In the genomic region with DNA sequence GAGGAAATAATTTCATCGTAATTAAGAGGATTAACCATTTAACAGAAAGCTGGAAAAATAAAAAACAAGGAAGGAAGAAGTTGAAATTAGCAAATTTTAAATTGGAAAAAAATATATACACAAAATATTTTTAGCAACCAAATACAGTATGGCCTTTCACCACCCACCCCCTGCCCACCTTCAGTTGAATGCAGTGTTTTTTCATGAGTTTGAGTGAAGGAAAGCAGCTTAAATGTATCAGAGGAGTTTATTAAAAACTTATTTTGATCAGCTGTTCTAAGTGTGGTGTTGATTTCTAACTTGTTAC, we compare ENCODE assay signal across 14 cellular contexts.
"Had no signal": no experiment of that assay in that cellular context is flagged by ENCODE, and none has a peak within 500 bp of the region (broad histone marks: within the 10 kb centered on the region; RNA-seq: fewer than 3 reads in every experiment).

No MANE protein-coding gene starts in this region.

- H3K4me3 Mint-ChIP-seq: activated CD4-positive, alpha-beta memory T cell treated with anti-CD3 and anti-CD28 coated beads, Interleukin-2, amount 10 ng/mL, durations not matched to agents 7 days and 5 days; activated CD4-positive, alpha-beta T cell treated with anti-CD3 and anti-CD28 coated beads, Interleukin-2, amount 10 ng/mL, durations not matched to agents 24 days and 14 days; effector memory CD8-positive, alpha-beta T cell; immature natural killer cell; stimulated activated naive B cell treated with anti-CD40 and anti-IgM and Interleukin-4, amounts not matched to agents 10 μg/mL and 1 μg/mL and 100 μg/mL, for 72 hours had no signal

- H3K9me3 ChIP-seq: body of pancreas, thoracic aorta, upper lobe of left lung had no signal

- H3K9me3 Mint-ChIP-seq: activated CD4-positive, alpha-beta memory T cell treated with anti-CD3 and anti-CD28 coated beads, Interleukin-2, amount 10 ng/mL, durations not matched to agents 7 days and 5 days; activated CD4-positive, alpha-beta T cell treated with anti-CD3 and anti-CD28 coated beads, Interleukin-2, amount 10 ng/mL, durations not matched to agents 24 days and 14 days; effector memory CD8-positive, alpha-beta T cell; immature natural killer cell; stimulated activated naive B cell treated with anti-CD40 and anti-IgM and Interleukin-4, amounts not matched to agents 10 μg/mL and 1 μg/mL and 100 μg/mL, for 72 hours had no signal

- H3K27ac Mint-ChIP-seq: activated CD4-positive, alpha-beta memory T cell treated with anti-CD3 and anti-CD28 coated beads, Interleukin-2, amount 10 ng/mL, durations not matched to agents 7 days and 5 days; activated CD4-positive, alpha-beta T cell treated with anti-CD3 and anti-CD28 coated beads, Interleukin-2, amount 10 ng/mL, durations not matched to agents 24 days and 14 days; effector memory CD8-positive, alpha-beta T cell; immature natural killer cell; stimulated activated naive B cell treated with anti-CD40 and anti-IgM and Interleukin-4, amounts not matched to agents 10 μg/mL and 1 μg/mL and 100 μg/mL, for 72 hours had no signal

- H3K79me2 ChIP-seq: hepatocyte had no signal

- H3K27me3 ChIP-seq: body of pancreas, hepatocyte, upper lobe of left lung had no signal

- H3K36me3 Mint-ChIP-seq: immature natural killer cell; stimulated activated naive B cell treated with anti-CD40 and anti-IgM and Interleukin-4, amounts not matched to agents 10 μg/mL and 1 μg/mL and 100 μg/mL, for 72 hours had no signal

- H3K27me3 Mint-ChIP-seq: activated CD4-positive, alpha-beta memory T cell treated with anti-CD3 and anti-CD28 coated beads, Interleukin-2, amount 10 ng/mL, durations not matched to agents 7 days and 5 days; activated CD4-positive, alpha-beta T cell treated with anti-CD3 and anti-CD28 coated beads, Interleukin-2, amount 10 ng/mL, durations not matched to agents 24 days and 14 days; stimulated activated naive B cell treated with anti-CD40 and anti-IgM and Interleukin-4, amounts not matched to agents 10 μg/mL and 1 μg/mL and 100 μg/mL, for 72 hours had no signal

- H3K4me1 ChIP-seq: body of pancreas, upper lobe of left lung had no signal

- H3K36me3 ChIP-seq: thoracic aorta, upper lobe of left lung had no signal

- H2AFZ ChIP-seq: hepatocyte had no signal

- H3K4me3 ChIP-seq: body of pancreas, hepatocyte, lung, SK-N-MC, thoracic aorta, upper lobe of left lung had no signal

- DNase-seq: anterior cingulate cortex, foreskin melanocyte, occipital lobe had no signal

- H3K27ac ChIP-seq: body of pancreas, SK-N-MC, thoracic aorta, upper lobe of left lung had no signal
